9 cellular contexts compared by ENCODE assay signal in genomic region chrX:1500701-1501624, GRCh38. TPM values are rescaled to one million over a fixed set of nuclear protein-coding genes. Genes with fewer than 3 reads are reported as not detected.
A peak's percentile ranks its signal among the peaks of the same experiment; 100 is the strongest.
DNase-seq lines count a peak whose midpoint lies in the region; ATAC-seq and TF ChIP-seq lines count a peak whose summit lies in the region.
"Had no signal": no experiment of that assay in that cellular context is flagged by ENCODE, and none has a peak within 500 bp of the region (broad histone marks: within the 10 kb centered on the region; RNA-seq: fewer than 3 reads in every experiment).

No MANE protein-coding gene starts in this region.

- no peak overlapping the region for H3K9ac ChIP-seq in smooth muscle cell (ENCODE audit: low read depth)

- peaks cover 79% of the 10 kb centered on the region for H3K36me3 ChIP-seq in KOPT-K1 (ENCODE audit: insufficient read depth, low read length)
- H3K36me3 ChIP-seq in smooth muscle cell (ENCODE audit: low read depth): no peaks in the 10 kb centered on the region

- H3K4me1 ChIP-seq in right cardiac atrium (ENCODE audit: control insufficient read depth, insufficient read depth, low read length): no peaks in the 10 kb centered on the region
- no peaks in the 10 kb centered on the region for H3K4me1 ChIP-seq in smooth muscle cell (ENCODE audit: low read depth)

- ATAC-seq in GM21576 (IDR thresholded peaks at IDR 0.05; ENCODE audit: unreplicated experiment): peak; percentile 61
- ATAC-seq in right cardiac atrium: peak; percentile 67 to 92

- 66% methylated on average over 23 of the region's 23 CpGs for WGBS in right cardiac atrium
- WGBS in smooth muscle cell (ENCODE audit: low lambda C conversion rate): 94% methylated on average over 23 of the region's 23 CpGs

- no peak overlapping the region for H3K4me2 ChIP-seq in smooth muscle cell

- POLR2A ChIA-PET in MCF 10A (lab: Yijun Ruan, JAX): no interaction called here

- H3K79me2 ChIP-seq in smooth muscle cell (ENCODE audit: low read depth): no peaks in the 10 kb centered on the region

- peaks cover 5% of the 10 kb centered on the region for H3K36me3 Mint-ChIP-seq in MCF 10A (ENCODE audit: insufficient read depth, unreplicated experiment)

- in situ Hi-C loops in GM13977 (cut with MboI; ENCODE audit: low pct_unique_long_range_greater_than_20kb, low sequenced_read_pairs, unreplicated experiment): no loop called here

- no peak overlapping the region for H3K27ac Mint-ChIP-seq in MCF 10A (ENCODE audit: low read depth, unreplicated experiment)

- DNase-seq in GM13977 (ENCODE audit: low spot score): peak; percentile 75
- DNase-seq in right cardiac atrium: no peak
- DNase-seq in amniotic stem cell (lab: John Stamatoyannopoulos, UW): no peak
- DNase-seq in MCF 10A (ENCODE audit: unreplicated experiment): no peak
- DNase-seq in smooth muscle cell (lab: John Stamatoyannopoulos, UW; ENCODE audit: unreplicated experiment): no peak
- no peak for DNase-seq in stimulated activated CD4-positive, alpha-beta T cell treated with anti-CD3 and anti-CD28 coated beads, Interleukin-2, amount 100 ng/mL, for 48 hours

- no peak overlapping the region for H2AFZ ChIP-seq in smooth muscle cell (ENCODE audit: low read depth)

- no peak overlapping the region for H3K4me3 Mint-ChIP-seq in MCF 10A (ENCODE audit: unreplicated experiment)

- H3K9me3 Mint-ChIP-seq in MCF 10A (ENCODE audit: unreplicated experiment): no peaks in the 10 kb centered on the region

- H3K27ac ChIP-seq in KOPT-K1 (ENCODE audit: low read depth, low read length, poor library complexity, severe bottlenecking) (peak overlapping the region; percentile 47), right cardiac atrium (ENCODE audit: low read length) (peak overlapping the region; percentile 62), smooth muscle cell (ENCODE audit: low read depth) (no peak overlapping the region)
- H3K27ac ChIP-seq: dorsolateral prefrontal cortex had no signal

- intact Hi-C loops in right cardiac atrium (cut with DNase I) (no loop called here), MCF 10A (cut with micrococcal nuclease) (no loop called here)

- H4K20me1 ChIP-seq in smooth muscle cell (ENCODE audit: low read depth): no peaks in the 10 kb centered on the region

- H3K27me3 Mint-ChIP-seq in MCF 10A (ENCODE audit: insufficient read depth, unreplicated experiment): no peaks in the 10 kb centered on the region

- TF ChIP-seq CTCF in GM13977 (IDR thresholded peaks at IDR 0.05; ENCODE audit: extremely low read depth, insufficient read depth, missing control alignments) (no peak), MCF 10A (IDR thresholded peaks at IDR 0.05; ENCODE audit: unreplicated experiment) (no peak), smooth muscle cell (IDR thresholded peaks at IDR 0.05; ENCODE audit: borderline replicate concordance, insufficient read depth, poor library complexity, severe bottlenecking) (no peak)

- H3F3A ChIP-seq in smooth muscle cell (ENCODE audit: low read depth): no peaks in the 10 kb centered on the region

- H3K4me3 ChIP-seq in right cardiac atrium (ENCODE audit: low read length) (no peak overlapping the region), smooth muscle cell (no peak overlapping the region)
- H3K4me3 ChIP-seq: dorsolateral prefrontal cortex had no signal

- H3K4me1 Mint-ChIP-seq in MCF 10A (ENCODE audit: insufficient read depth, unreplicated experiment): no peaks in the 10 kb centered on the region

- CTCF ChIA-PET in MCF 10A (lab: Yijun Ruan, JAX): no interaction called here

- no TSS peak for BruUV-seq in MCF 10A (replicated peaks; lab: Mats Ljungman, UMichigan)

- H3K9me3 ChIP-seq in KOPT-K1 (ENCODE audit: insufficient read depth, low read length, poor library complexity, severe bottlenecking): no peaks in the 10 kb centered on the region
- H3K9me3 ChIP-seq in right cardiac atrium (ENCODE audit: control insufficient read depth, low read length): no peaks in the 10 kb centered on the region
- H3K9me3 ChIP-seq in smooth muscle cell (replicated peaks; ENCODE audit: low read depth): no peaks in the 10 kb centered on the region

- H3K27me3 ChIP-seq in right cardiac atrium (ENCODE audit: control insufficient read depth, insufficient read depth): no peaks in the 10 kb centered on the region
- no peaks in the 10 kb centered on the region for H3K27me3 ChIP-seq in smooth muscle cell (ENCODE audit: low read depth)
- H3K27me3 ChIP-seq: dorsolateral prefrontal cortex had no signal

RNA-seq across cellular contexts. Expression of gene P2RY8, which starts 36.0 kb away (rescaled TPM):
- total RNA-seq in right cardiac atrium: 1 to 10 TPM; 1.6 to 3.8 (median 2.2) TPM
- 2.2 TPM for polyA plus RNA-seq in right cardiac atrium
- not detected in 2 replicates for total RNA-seq in MCF 10A (2022)
- not detected in 2 replicates for total RNA-seq in smooth muscle cell
- 0.04 TPM in 1 of 2 replicates, not detected in the other for polyA plus RNA-seq in smooth muscle cell

RNA-seq across cellular contexts. Expression of gene ASMTL, which starts 48.3 kb away (rescaled TPM):
- 10 to 100 TPM; 30.3 to 34.4 (median 34.1) TPM for total RNA-seq in right cardiac atrium
- polyA plus RNA-seq in right cardiac atrium: 27.7 TPM
- total RNA-seq in MCF 10A (2022): 16.5 and 20.6 TPM in 2 replicates
- total RNA-seq in smooth muscle cell: 18.9 and 20.0 TPM in 2 replicates
- polyA plus RNA-seq in smooth muscle cell: 40.9 and 50.5 TPM in 2 replicates
